Comparison of ENCODE assay signal across 20 cellular contexts in genomic region chr3:143502101-143502500, GRCh38.
DNase-seq lines count a peak whose midpoint lies in the region; ATAC-seq, FAIRE-seq and TF ChIP-seq lines count a peak whose summit lies in the region.
"Had no signal": no experiment of that assay in that cellular context is flagged by ENCODE, and none has a peak within 500 bp of the region (broad histone marks: within the 10 kb centered on the region; RNA-seq: fewer than 3 reads in every experiment).

No MANE protein-coding gene starts in this region.

- H3K27me3 Mint-ChIP-seq in activated CD4-positive, alpha-beta T cell treated with anti-CD3 and anti-CD28 coated beads, Interleukin-2, amount 10 ng/mL, durations not matched to agents 7 days and 5 days = no peaks in the 10 kb centered on the region
- H3K27me3 Mint-ChIP-seq: CD4-positive, CD25-positive, alpha-beta regulatory T cell had no signal

- H4K20me1 ChIP-seq in PC-3 (ENCODE audit: low read length) (no peaks in the 10 kb centered on the region), endothelial cell of umbilical vein (replicated peaks; ENCODE audit: control insufficient read depth, extremely low read depth, insufficient read depth, low read length) (no peaks in the 10 kb centered on the region)
- H4K20me1 ChIP-seq: BLaER1 treated with 17β-estradiol and CSF1 and Interleukin-3, amounts not matched to agents 10 nM and 100 nM had no signal

- dilution Hi-C loops in endothelial cell of umbilical vein (cut with MboI; ENCODE audit: extremely low pct_ligation_motif_present, low sequenced_read_pairs) = no loop called here

- TF ChIP-seq CTCF in PC-3 (conservative IDR thresholded peaks at IDR 0.05; ENCODE audit: low read depth, low read length) (no peak), endothelial cell of umbilical vein (IDR thresholded peaks at IDR 0.05; ENCODE audit: extremely low read depth in 1 of 2, insufficient read depth in 1 of 2, low read depth in 1 of 2, low read length in 2 of 2) (no peak), prostate gland (IDR thresholded peaks at IDR 0.05) (no peak), left lung (IDR thresholded peaks at IDR 0.05) (no peak)

- H3K4me3 Mint-ChIP-seq in activated CD4-positive, alpha-beta T cell treated with anti-CD3 and anti-CD28 coated beads, Interleukin-2, amount 10 ng/mL, durations not matched to agents 7 days and 5 days = no peak overlapping the region
- H3K4me3 Mint-ChIP-seq: CD4-positive, CD25-positive, alpha-beta regulatory T cell had no signal

- H2AFZ ChIP-seq in PC-3 (ENCODE audit: low read length) (no peak overlapping the region), endothelial cell of umbilical vein (ENCODE audit: low read depth, low read length) (peak overlapping the region; percentile 11)

- intact Hi-C loops in PC-3 (cut with micrococcal nuclease) = loop anchor here (10.0 kb wide), 2 partner anchors 143 to 377 kb away; no protein-coding TSS in a partner anchor
- intact Hi-C loops in endothelial cell of umbilical vein (cut with micrococcal nuclease) = no loop called here
- intact Hi-C loops in prostate gland (cut with DNase I) = no loop called here
- intact Hi-C loops in left lung (cut with DNase I) = no loop called here
- intact Hi-C loops in Right ventricle myocardium inferior (cut with DNase I) = no loop called here

- no peak overlapping the region for H3K27ac ChIP-seq in PC-3 (ENCODE audit: low read length)
- no peak overlapping the region for H3K27ac ChIP-seq in endothelial cell of umbilical vein (ENCODE audit: insufficient read depth, low read depth, low read length)
- H3K27ac ChIP-seq in prostate gland = no peak overlapping the region
- H3K27ac ChIP-seq in left lung = no peak overlapping the region
- H3K27ac ChIP-seq: BLaER1 treated with 17β-estradiol and CSF1 and Interleukin-3, amounts not matched to agents 10 nM and 100 nM had no signal

- no peak for DNase-seq in activated CD4-positive, alpha-beta T cell treated with anti-CD3 and anti-CD28 coated beads, Interleukin-2, amount 10 ng/mL, durations not matched to agents 7 days and 5 days
- DNase-seq in activated CD4-positive, alpha-beta T cell treated with anti-CD3 and anti-CD28 coated beads for 4 hours = no peak
- peak; percentile 9 for DNase-seq in PC-3
- peak; percentile 10 for DNase-seq in endothelial cell of umbilical vein (ENCODE audit: low read depth, low spot score)
- no peak for DNase-seq in prostate gland (ENCODE audit: low spot score)
- no peak for DNase-seq in DMS53 (lab: John Stamatoyannopoulos, UW)
- no peak for DNase-seq in left lung
- no peak for DNase-seq in Right ventricle myocardium inferior (ENCODE audit: missing footprints)
- DNase-seq: 8988T; ACHN; Calu3; CD4-positive, CD25-positive, alpha-beta regulatory T cell; DMS 273 treated with DMSO at 0.1 percent for 48 hours; DMS79 treated with DMSO at 0.1 percent for 48 hours; EL had no signal

- no peak for FAIRE-seq in endothelial cell of umbilical vein (lab: Jason Lieb, UNC)
- FAIRE-seq: G401.6, GM12892, H54, HTR-8/SVneo had no signal

- no peaks in the 10 kb centered on the region for H3F3A ChIP-seq in PC-3 (ENCODE audit: low read length, unreplicated experiment)

- no peak overlapping the region for H3K4me2 ChIP-seq in PC-3 (ENCODE audit: low read length)
- no peak overlapping the region for H3K4me2 ChIP-seq in endothelial cell of umbilical vein (ENCODE audit: insufficient read depth, low read length)
- H3K4me2 ChIP-seq: BLaER1 treated with 17β-estradiol and CSF1 and Interleukin-3, amounts not matched to agents 10 nM and 100 nM had no signal

- no TSS peak for BruUV-seq in PC-3 (replicated peaks; lab: Mats Ljungman, UMichigan)
- BruUV-seq in endothelial cell of umbilical vein (replicated peaks; lab: Mats Ljungman, UMichigan) = no TSS peak

- CTCF ChIA-PET in activated CD4-positive, alpha-beta T cell treated with anti-CD3 and anti-CD28 coated beads, Interleukin-2, amount 10 ng/mL, durations not matched to agents 7 days and 5 days (lab: Charles Lee) = no interaction called here
- CTCF ChIA-PET in PC-3 (lab: Charles Lee) = no interaction called here
- CTCF ChIA-PET in endothelial cell of umbilical vein (lab: Charles Lee) = no interaction called here

- H3K9me1 ChIP-seq in endothelial cell of umbilical vein (replicated peaks; ENCODE audit: control insufficient read depth, extremely low read depth, insufficient read depth, low read length) = no peaks in the 10 kb centered on the region

- H3K9me3 ChIP-seq in PC-3 (ENCODE audit: low read length) (no peaks in the 10 kb centered on the region), endothelial cell of umbilical vein (replicated peaks; ENCODE audit: control insufficient read depth, insufficient read depth, low read length) (no peaks in the 10 kb centered on the region), prostate gland (no peaks in the 10 kb centered on the region), left lung (no peaks in the 10 kb centered on the region)

- H3K27me3 ChIP-seq in PC-3 (ENCODE audit: low read length) (no peaks in the 10 kb centered on the region), endothelial cell of umbilical vein (ENCODE audit: control insufficient read depth in 2 of 2, insufficient read depth in 2 of 2, low read length in 2 of 2) (no peaks in the 10 kb centered on the region), prostate gland (replicated peaks; ENCODE audit: insufficient read depth) (no peaks in the 10 kb centered on the region), left lung (no peaks in the 10 kb centered on the region)
- H3K27me3 ChIP-seq: BLaER1 treated with 17β-estradiol and CSF1 and Interleukin-3, amounts not matched to agents 10 nM and 100 nM had no signal

- H3K9ac ChIP-seq in PC-3 (ENCODE audit: low read length) (no peak overlapping the region), endothelial cell of umbilical vein (replicated peaks; ENCODE audit: extremely low read depth, insufficient read depth, low read length) (no peak overlapping the region)
- H3K9ac ChIP-seq: BLaER1 treated with 17β-estradiol and CSF1 and Interleukin-3, amounts not matched to agents 10 nM and 100 nM had no signal

- H3K4me1 ChIP-seq in PC-3 (ENCODE audit: insufficient read depth, low read length) = no peaks in the 10 kb centered on the region
- H3K4me1 ChIP-seq in endothelial cell of umbilical vein (ENCODE audit: control insufficient read depth, extremely low read depth, insufficient read depth, low read length) = no peaks in the 10 kb centered on the region
- H3K4me1 ChIP-seq in prostate gland (replicated peaks) = no peaks in the 10 kb centered on the region
- no peaks in the 10 kb centered on the region for H3K4me1 ChIP-seq in left lung

- H3K79me2 ChIP-seq in PC-3 (ENCODE audit: low read length) = no peaks in the 10 kb centered on the region
- H3K79me2 ChIP-seq in endothelial cell of umbilical vein (ENCODE audit: control insufficient read depth, insufficient read depth, low read length) = no peaks in the 10 kb centered on the region

- H3K9me2 ChIP-seq in PC-3 (replicated peaks; ENCODE audit: low read length) = no peaks in the 10 kb centered on the region

- ATAC-seq in PC-3 (peak; percentile 40; the same call in 1 of the 2 replicates), left lung (no peak), Right ventricle myocardium inferior (no peak)

- no peak for TF ChIP-seq POLR2A in endothelial cell of umbilical vein (IDR thresholded peaks at IDR 0.05; ENCODE audit: low read depth, low read length)
- TF ChIP-seq POLR2A in prostate gland (IDR thresholded peaks at IDR 0.05) = no peak

- peak overlapping the region; percentile 46 for H3K27ac Mint-ChIP-seq in activated CD4-positive, alpha-beta T cell treated with anti-CD3 and anti-CD28 coated beads, Interleukin-2, amount 10 ng/mL, durations not matched to agents 7 days and 5 days
- H3K27ac Mint-ChIP-seq: CD4-positive, CD25-positive, alpha-beta regulatory T cell had no signal

- no peaks in the 10 kb centered on the region for H3K36me3 Mint-ChIP-seq in activated CD4-positive, alpha-beta T cell treated with anti-CD3 and anti-CD28 coated beads, Interleukin-2, amount 10 ng/mL, durations not matched to agents 7 days and 5 days (ENCODE audit: low read depth)
- H3K36me3 Mint-ChIP-seq: CD4-positive, CD25-positive, alpha-beta regulatory T cell had no signal

- WGBS in prostate gland = 56% methylated on average over 3 of the region's 3 CpGs

- H3K4me3 ChIP-seq in PC-3 (ENCODE audit: low read length) = no peak overlapping the region
- no peak overlapping the region for H3K4me3 ChIP-seq in endothelial cell of umbilical vein (replicated peaks in 1 of 3; ENCODE audit: insufficient read depth in 1 of 3, low read depth in 1 of 3, low read length in 3 of 3)
- H3K4me3 ChIP-seq in prostate gland = no peak overlapping the region
- H3K4me3 ChIP-seq in left lung = no peak overlapping the region
- H3K4me3 ChIP-seq: BLaER1 treated with 17β-estradiol and CSF1 and Interleukin-3, amounts not matched to agents 10 nM and 100 nM had no signal

- H3K36me3 ChIP-seq in PC-3 (ENCODE audit: low read depth, low read length) = no peaks in the 10 kb centered on the region
- H3K36me3 ChIP-seq in endothelial cell of umbilical vein (ENCODE audit: control insufficient read depth in 2 of 2, extremely low read depth in 1 of 2, insufficient read depth in 2 of 2, low read length in 2 of 2) = no peaks in the 10 kb centered on the region
- no peaks in the 10 kb centered on the region for H3K36me3 ChIP-seq in prostate gland
- no peaks in the 10 kb centered on the region for H3K36me3 ChIP-seq in left lung

- peaks cover 3% of the 10 kb centered on the region for H3K9me3 Mint-ChIP-seq in activated CD4-positive, alpha-beta T cell treated with anti-CD3 and anti-CD28 coated beads, Interleukin-2, amount 10 ng/mL, durations not matched to agents 7 days and 5 days

- POLR2A ChIA-PET in activated CD4-positive, alpha-beta T cell treated with anti-CD3 and anti-CD28 coated beads, Interleukin-2, amount 10 ng/mL, durations not matched to agents 7 days and 5 days (lab: Charles Lee) = no interaction called here
- POLR2A ChIA-PET in PC-3 (lab: Charles Lee; ENCODE audit: unreplicated experiment) = no interaction called here
- POLR2A ChIA-PET in endothelial cell of umbilical vein (lab: Charles Lee) = no interaction called here

- no peaks in the 10 kb centered on the region for H3K4me1 Mint-ChIP-seq in activated CD4-positive, alpha-beta T cell treated with anti-CD3 and anti-CD28 coated beads, Interleukin-2, amount 10 ng/mL, durations not matched to agents 7 days and 5 days

TF ChIP-seq in endothelial cell of umbilical vein, 7 proteins besides CTCF, POLR2A, EP300 and RAD21:
- no peak for TF ChIP-seq GATA2 (IDR thresholded peaks at IDR 0.05; ENCODE audit: insufficient read depth, insufficient read length, low read depth, low read length)
- TF ChIP-seq MYC (IDR thresholded peaks at IDR 0.05; ENCODE audit: low read depth, low read length) = no peak
- TF ChIP-seq EZH2 (IDR thresholded peaks at IDR 0.05; ENCODE audit: borderline replicate concordance, low read depth, low read length, severe bottlenecking) = no peak
- no peak for TF ChIP-seq FOS (IDR thresholded peaks at IDR 0.05; ENCODE audit: borderline replicate concordance, insufficient read depth, low read length)
- TF ChIP-seq MAX (IDR thresholded peaks at IDR 0.05; ENCODE audit: insufficient read depth, insufficient read length) = no peak

Comparison
In these comparisons a context has a peak if more than half of its experiments do, and no peak if none do; other contexts are left out.
1. DNase-seq: peak in PC-3 (single experiment) and endothelial cell of umbilical vein (single experiment); none in activated CD4-positive, alpha-beta T cell treated with anti-CD3 and anti-CD28 coated beads, Interleukin-2, amount 10 ng/mL, durations not matched to agents 7 days and 5 days (single experiment), activated CD4-positive, alpha-beta T cell treated with anti-CD3 and anti-CD28 coated beads for 4 hours (0 of 2), prostate gland (single experiment), DMS53 (single experiment), left lung (0 of 2) and Right ventricle myocardium inferior (single experiment).